Comparison of ENCODE assay signal across 26 cellular contexts in genomic region chr18:11660691-11661090, GRCh38. TPM values are rescaled to one million over a fixed set of nuclear protein-coding genes. Genes with fewer than 3 reads are reported as not detected.
A peak's percentile ranks its signal among the peaks of the same experiment; 100 is the strongest.
DNase-seq lines count a peak whose midpoint lies in the region; FAIRE-seq and TF ChIP-seq lines count a peak whose summit lies in the region.
"Had no signal": no experiment of that assay in that cellular context is flagged by ENCODE, and none has a peak within 500 bp of the region (broad histone marks: within the 10 kb centered on the region; RNA-seq: fewer than 3 reads in every experiment).

No MANE protein-coding gene starts in this region.

- no peak overlapping the region for H3K4ac ChIP-seq in H9 (ENCODE audit: low read depth, low read length)

- H3K4me1 ChIP-seq in H9 (ENCODE audit: insufficient read depth, low read length) (no peaks in the 10 kb centered on the region), esophagus muscularis mucosa (peaks cover 0 to under 1% (median 0%) of the 10 kb centered on the region in 4 donors), Karpas-422 (ENCODE audit: low read length) (no peaks in the 10 kb centered on the region), esophagus squamous epithelium (peaks cover 0 to 2% (median 0%) of the 10 kb centered on the region in 3 donors)
- H3K4me1 ChIP-seq: BLaER1, HAP-1 had no signal

- H3K9me2 ChIP-seq in Karpas-422 (replicated peaks; ENCODE audit: insufficient read depth, low read length), result no peaks in the 10 kb centered on the region

- no peak overlapping the region for H3T11ph ChIP-seq in H9 (ENCODE audit: low read length)

- no peak overlapping the region for H2BK12ac ChIP-seq in H9 (ENCODE audit: insufficient read length, low read depth, low read length)

- no peaks in the 10 kb centered on the region for H3K9me3 ChIP-seq in H9 (ENCODE audit: control insufficient read depth, low read depth, low read length)
- H3K9me3 ChIP-seq in esophagus muscularis mucosa, result no peaks in the 10 kb centered on the region
- no peaks in the 10 kb centered on the region for H3K9me3 ChIP-seq in Karpas-422 (ENCODE audit: low read length)
- no peaks in the 10 kb centered on the region for H3K9me3 ChIP-seq in esophagus squamous epithelium
- H3K9me3 ChIP-seq: BLaER1, HAP-1 had no signal

- peaks cover 4% of the 10 kb centered on the region for H3K27me3 Mint-ChIP-seq in H9 (ENCODE audit: low read depth)

- H2AK5ac ChIP-seq in H9 (ENCODE audit: insufficient read length, low read length), result no peak overlapping the region

- H3K79me1 ChIP-seq in H9 (ENCODE audit: insufficient read depth, low read depth, low read length, poor library complexity, severe bottlenecking), result no peaks in the 10 kb centered on the region

- FAIRE-seq in urothelium cell line (lab: Jason Lieb, UNC), result peak; percentile 27
- FAIRE-seq: A204.1, D721Med, GM12878, GM19239 had no signal

- no peak overlapping the region for H3K27ac Mint-ChIP-seq in H9
- H3K27ac Mint-ChIP-seq: B cell; CD4-positive, CD25-positive, alpha-beta regulatory T cell; CD8-positive, alpha-beta T cell; GM23338; HFFc6 had no signal

- no peak overlapping the region for H2BK20ac ChIP-seq in H9 (ENCODE audit: low read depth, low read length, poor library complexity, severe bottlenecking)

- H3K23ac ChIP-seq in H9 (ENCODE audit: insufficient read length, low read depth, low read length), result no peak overlapping the region

- no peak overlapping the region for H3K4me2 ChIP-seq in H9 (ENCODE audit: insufficient read depth, insufficient read length, low read length)
- no peak overlapping the region for H3K4me2 ChIP-seq in Karpas-422 (ENCODE audit: low read depth, low read length, poor library complexity, severe bottlenecking)
- H3K4me2 ChIP-seq: BLaER1, GM23338 had no signal

- H3K4me3 Mint-ChIP-seq in H9, result no peak overlapping the region
- H3K4me3 Mint-ChIP-seq: B cell; CD4-positive, CD25-positive, alpha-beta regulatory T cell; CD8-positive, alpha-beta T cell; GM23338; HFFc6 had no signal

- no peak overlapping the region for H3K18ac ChIP-seq in H9 (ENCODE audit: insufficient read length, low read depth, low read length)

- no peak overlapping the region for H4K8ac ChIP-seq in H9 (replicated peaks; ENCODE audit: insufficient read length, low read depth, low read length)

- WGBS in H9 (ENCODE audit: extremely low coverage, insufficient read length, low lambda C conversion rate), result no CpG with 5 or more reads among the region's 7 CpGs
- 89% methylated on average over 4 of the region's 7 CpGs for WGBS in esophagus muscularis mucosa
- WGBS in esophagus squamous epithelium, 2 donors, result 87 to 91% methylated on average over 7 of the region's 7 CpGs

- no peak for TF ChIP-seq CTCF in H9 (conservative IDR thresholded peaks at IDR 0.05)
- no peak for TF ChIP-seq CTCF in esophagus muscularis mucosa (IDR thresholded peaks at IDR 0.05)
- no peak for TF ChIP-seq CTCF in esophagus squamous epithelium (IDR thresholded peaks at IDR 0.05)

- TF ChIP-seq EP300 in esophagus muscularis mucosa (IDR thresholded peaks at IDR 0.05), result no peak

- intact Hi-C loops in esophagus muscularis mucosa (cut with DNase I), result no loop called here
- intact Hi-C loops in esophagus squamous epithelium (cut with DNase I), result no loop called here

- H4K91ac ChIP-seq in H9 (ENCODE audit: insufficient read length, low read depth, low read length), result no peak overlapping the region

- H3K27ac ChIP-seq in H9 (ENCODE audit: insufficient read length, low read depth, low read length), result no peak overlapping the region
- H3K27ac ChIP-seq in esophagus muscularis mucosa (replicated peaks in 1 of 4), result no peak overlapping the region
- no peak overlapping the region for H3K27ac ChIP-seq in Karpas-422 (ENCODE audit: low read length)
- no peak overlapping the region for H3K27ac ChIP-seq in esophagus squamous epithelium
- H3K27ac ChIP-seq: 22Rv1, BLaER1, C4-2B had no signal

- peaks cover 2% of the 10 kb centered on the region in 2 experiments; a peak in 3 of 4 replicates for H3K4me1 Mint-ChIP-seq in H9
- H3K4me1 Mint-ChIP-seq: GM23338 had no signal

- H2BK5ac ChIP-seq in H9 (ENCODE audit: insufficient read length, low read length), result no peak overlapping the region

- H3K79me2 ChIP-seq in H9 (ENCODE audit: insufficient read depth, low read length), result no peaks in the 10 kb centered on the region
- no peaks in the 10 kb centered on the region for H3K79me2 ChIP-seq in Karpas-422 (ENCODE audit: low read length)

- no peaks in the 10 kb centered on the region for H4K20me1 ChIP-seq in H9 (ENCODE audit: control insufficient read depth, insufficient read depth, insufficient read length)
- no peaks in the 10 kb centered on the region for H4K20me1 ChIP-seq in Karpas-422 (ENCODE audit: insufficient read depth, low read depth, low read length)
- H4K20me1 ChIP-seq: BLaER1 had no signal

- H3K4me3 ChIP-seq in esophagus muscularis mucosa (no peak overlapping the region), Karpas-422 (ENCODE audit: low read length) (no peak overlapping the region), esophagus squamous epithelium (no peak overlapping the region)
- H3K4me3 ChIP-seq: BLaER1, GM12878, GM23338, HAP-1 had no signal

- DNase-seq in H9 (peak; percentile 14), esophagus muscularis mucosa (ENCODE audit: extremely low spot score) (peak; percentile 74), mesenteric fat pad (ENCODE audit: low spot score) (peak; percentile 79), urothelium cell line (ENCODE audit: low spot score) (no peak), Karpas-422 (no peak), HK-2 (ENCODE audit: unreplicated experiment) (no peak), esophagus squamous epithelium (lab: John Stamatoyannopoulos, UW) (no peak), inferior parietal cortex (ENCODE audit: extremely low spot score) (no peak)
- DNase-seq: CD4-positive, CD25-positive, alpha-beta regulatory T cell; CD8-positive, alpha-beta T cell; DMS 273 treated with DMSO at 0.1 percent for 48 hours; DMS79; EL; GDM1; HFFc6 had no signal

- H2AFZ ChIP-seq in H9 (ENCODE audit: low read length) (no peak overlapping the region), Karpas-422 (ENCODE audit: low read length) (no peak overlapping the region)
- H2AFZ ChIP-seq: GM23338 had no signal

- no peak overlapping the region for H2BK15ac ChIP-seq in H9 (ENCODE audit: low read depth, low read length)

- H3K27me3 ChIP-seq in H9 (ENCODE audit: insufficient read depth, low read length), result no peaks in the 10 kb centered on the region
- H3K27me3 ChIP-seq in esophagus muscularis mucosa, result peaks cover 0 to 75% (median 0%) of the 10 kb centered on the region in 4 donors
- H3K27me3 ChIP-seq in Karpas-422 (ENCODE audit: low read length), result no peaks in the 10 kb centered on the region
- H3K27me3 ChIP-seq in esophagus squamous epithelium, result peaks cover 0 to 49% (median 0%) of the 10 kb centered on the region in 4 donors
- H3K27me3 ChIP-seq: BLaER1 had no signal

- no peak overlapping the region for H2BK120ac ChIP-seq in H9 (ENCODE audit: low read depth, low read length, poor library complexity, severe bottlenecking)

- H4K5ac ChIP-seq in H9 (ENCODE audit: insufficient read length, low read depth, low read length), result no peak overlapping the region

- H3K14ac ChIP-seq in H9 (ENCODE audit: insufficient read depth, low read length), result no peak overlapping the region

- H3K9me3 Mint-ChIP-seq in H9, result no peaks in the 10 kb centered on the region; a peak in 1 of 5 replicates
- H3K9me3 Mint-ChIP-seq: CD8-positive, alpha-beta T cell; GM23338; HFFc6 had no signal

- H3K36me3 Mint-ChIP-seq in H9 (ENCODE audit: insufficient read depth in 1 of 3, low read depth in 3 of 3), result no peaks in the 10 kb centered on the region
- H3K36me3 Mint-ChIP-seq: CD4-positive, CD25-positive, alpha-beta regulatory T cell; CD8-positive, alpha-beta T cell had no signal

- H3K36me3 ChIP-seq in esophagus muscularis mucosa, result no peaks in the 10 kb centered on the region
- no peaks in the 10 kb centered on the region for H3K36me3 ChIP-seq in Karpas-422 (ENCODE audit: insufficient read depth, low read length)
- H3K36me3 ChIP-seq in esophagus squamous epithelium, result no peaks in the 10 kb centered on the region
- H3K36me3 ChIP-seq: BLaER1, HAP-1 had no signal

- no peaks in the 10 kb centered on the region for H3K23me2 ChIP-seq in H9 (ENCODE audit: insufficient read length, low read depth, low read length, poor library complexity, severe bottlenecking)

- no peak overlapping the region for H3K56ac ChIP-seq in H9 (ENCODE audit: insufficient read length, low read depth, low read length)

- TF ChIP-seq POLR2A in esophagus muscularis mucosa (IDR thresholded peaks at IDR 0.05; ENCODE audit: low read depth) (no peak), esophagus squamous epithelium (IDR thresholded peaks at IDR 0.05) (no peak)

- H3K9ac ChIP-seq in H9 (ENCODE audit: extremely low read depth, insufficient read length, low read length), result no peak overlapping the region
- no peak overlapping the region for H3K9ac ChIP-seq in Karpas-422 (ENCODE audit: low read length)
- H3K9ac ChIP-seq: BLaER1 had no signal

RNA-seq across cellular contexts. Expression of gene GNAL, which starts 28.4 kb away (rescaled TPM):
- total RNA-seq in H9 (2021) (23.8 and 24.0 TPM in 2 replicates), esophagus muscularis mucosa (10 to 100 TPM; 13.3 to 22.0 (median 19.9) TPM), mesenteric fat pad (7.4 TPM), esophagus squamous epithelium (10 to 100 TPM in 2 of 4 donors, 1 to 10 TPM in 2; 2.4 to 23.4 (median 7.0) TPM)
- total RNA-seq in Karpas-422 (2014; rRNA removed; shearing (Covaris generic); ENCODE audit: low replicate concordance), result not detected in 2 replicates
- total RNA-seq: GM12878 had no signal

RNA-seq across cellular contexts. Expression of gene SLC35G4, which starts 51.3 kb away (rescaled TPM):
- not detected in 2 replicates for total RNA-seq in H9 (2021)
- not detected for total RNA-seq in esophagus muscularis mucosa
- not detected for total RNA-seq in mesenteric fat pad
- total RNA-seq in Karpas-422 (2014; rRNA removed; shearing (Covaris generic); ENCODE audit: low replicate concordance), result not detected in 2 replicates
- not detected for total RNA-seq in esophagus squamous epithelium
- total RNA-seq: B cell; CD4-positive, CD25-positive, alpha-beta regulatory T cell; CD8-positive, alpha-beta T cell; GM12878; GM23338; H4; HFFc6 had no signal

Comparison
In these comparisons a context has a peak if more than half of its experiments do, and no peak if none do; other contexts are left out.
1. DNase-seq: peak in H9 (single experiment), esophagus muscularis mucosa (single experiment) and mesenteric fat pad (single experiment); none in urothelium cell line (single experiment), Karpas-422 (single experiment), HK-2 (single experiment), esophagus squamous epithelium (single experiment) and inferior parietal cortex (single experiment).